In the genomic region with DNA sequence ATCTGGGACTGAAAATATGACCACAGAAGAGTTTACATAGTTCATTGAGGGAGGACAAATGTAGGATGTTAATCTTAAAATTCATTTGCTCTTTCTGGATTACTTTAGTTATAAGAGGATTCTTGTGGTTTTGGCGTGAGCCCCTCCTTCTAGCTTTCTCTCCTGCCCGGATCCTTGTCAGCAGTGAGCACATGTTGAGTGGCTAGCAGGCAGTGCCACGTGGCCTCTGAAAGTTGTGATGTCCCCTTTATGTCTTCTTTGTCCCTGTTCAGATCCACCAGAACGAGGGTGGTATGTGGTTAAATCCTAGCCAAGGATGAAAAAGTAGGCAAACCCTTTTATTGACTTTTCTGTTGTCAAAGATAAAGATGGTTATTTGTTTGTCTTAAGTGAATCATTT, we compare ENCODE assay signal across 23 cellular contexts.
"Had no signal": no experiment of that assay in that cellular context is flagged by ENCODE, and none has a peak within 500 bp of the region (broad histone marks: within the 10 kb centered on the region; RNA-seq: fewer than 3 reads in every experiment).

No MANE protein-coding gene starts in this region.

- H3K4me3 ChIP-seq: gastroesophageal sphincter, ovary, stomach, testis, vagina had no signal

- H3K9me3 ChIP-seq: gastroesophageal sphincter, neutrophil, ovary, stomach, testis, vagina had no signal

- H3K27me3 ChIP-seq: gastroesophageal sphincter, neutrophil, ovary, stomach, testis, vagina had no signal

- ATAC-seq: activated CD8-positive, alpha-beta T cell treated with anti-CD3 and anti-CD28 coated beads, Interleukin-2, amount 10 ng/mL, durations not matched to agents 7 days and 5 days; activated naive CD8-positive, alpha-beta T cell treated with anti-CD3 and anti-CD28 coated beads, Interleukin-2, amount 50 U/mL, for 24 hours; gastroesophageal sphincter; left cardiac atrium; right cardiac atrium; stimulated activated memory B cell treated with anti-CD40 and anti-IgM and Interleukin-4, amounts not matched to agents 10 μg/mL and 1 μg/mL and 100 μg/mL, for 72 hours had no signal

- H3K4me1 ChIP-seq: testis, vagina had no signal

- H3K36me3 ChIP-seq: gastroesophageal sphincter, neutrophil, ovary, vagina had no signal

- H3K27ac ChIP-seq: epithelial cell of prostate, gastroesophageal sphincter, neutrophil, ovary, stomach, testis, vagina had no signal

- DNase-seq: activated CD4-positive, alpha-beta T cell treated with anti-CD3 and anti-CD28 coated beads for 1 hour; activated CD4-positive, alpha-beta T cell treated with anti-CD3 and anti-CD28 coated beads, Interleukin-2, amount 50 U/mL, for 1 hour; activated CD8-positive, alpha-beta T cell treated with anti-CD3 and anti-CD28 coated beads, Interleukin-2, amount 10 ng/mL, durations not matched to agents 7 days and 5 days; activated gamma-delta T cell; activated naive CD4-positive, alpha-beta T cell treated with anti-CD3 and anti-CD28 coated beads, Interleukin-2, amount 50 U/mL, for 16 hours; activated naive CD8-positive, alpha-beta T cell treated with anti-CD3 and anti-CD28 coated beads, Interleukin-2, amount 50 U/mL, for 24 hours; aorta; central memory CD4-positive, alpha-beta T cell; cortex of kidney; islet precursor cell; left cardiac atrium; ovary; right cardiac atrium; small intestine; stimulated activated CD4-positive, alpha-beta T cell treated with anti-CD3 and anti-CD28 coated beads, Interleukin-15, amount 100 ng/mL, for 24 hours; stomach; testis; trophoblast cell had no signal
